Comparison of ENCODE assay signal across 8 cellular contexts in the genomic region with DNA sequence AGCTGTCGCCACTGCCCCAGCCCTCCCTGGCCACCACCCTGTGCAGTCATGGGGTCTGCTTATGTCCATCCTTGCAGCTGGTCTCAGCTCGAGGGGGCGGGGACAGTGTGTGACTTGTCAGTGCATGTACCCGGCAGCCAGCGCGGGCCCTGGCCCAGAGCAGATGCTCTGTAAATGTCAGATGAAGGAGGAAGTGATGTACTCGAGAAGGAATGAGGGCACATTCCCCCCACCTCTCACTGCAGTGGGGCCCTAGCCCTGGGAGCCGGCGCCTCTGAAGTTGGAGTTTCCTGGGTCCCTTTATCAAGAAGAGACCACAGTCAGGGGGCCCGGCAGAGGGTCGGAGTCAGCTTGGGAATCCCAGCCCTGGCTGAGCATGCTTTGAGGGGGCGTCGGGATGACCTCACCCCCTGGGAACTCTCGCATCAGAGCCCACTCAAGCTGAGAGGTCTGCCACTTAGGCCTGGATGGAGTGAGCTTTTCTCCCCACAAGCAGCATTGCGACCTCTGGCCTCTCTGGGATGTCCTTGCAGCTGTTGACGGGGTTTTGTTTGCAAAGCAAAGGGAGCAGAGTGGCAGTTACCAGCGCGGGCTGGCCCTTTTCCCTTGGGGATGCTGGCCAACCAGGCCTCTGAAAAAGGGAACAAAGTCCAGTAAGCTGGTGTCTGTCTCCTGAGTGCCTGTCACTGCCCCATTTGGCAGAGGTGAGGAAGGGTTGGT. TPM values are rescaled to one million over a fixed set of nuclear protein-coding genes. Genes with fewer than 3 reads are reported as not detected.
DNase-seq lines count a peak whose midpoint lies in the region; ATAC-seq and TF ChIP-seq lines count a peak whose summit lies in the region.

No MANE protein-coding gene starts in this region.

- H3K9ac ChIP-seq in mucosa of rectum (ENCODE audit: low read depth in 1 of 2, low read length in 2 of 2) = peak overlapping the region; percentile 44 to 56

- no peaks in the 10 kb centered on the region for H3K36me3 Mint-ChIP-seq in activated CD4-positive, alpha-beta T cell treated with anti-CD3 and anti-CD28 coated beads for 36 hours (ENCODE audit: low read depth)

- DNase-seq in DMS53 treated with DMSO at 0.1 percent for 48 hours (lab: John Stamatoyannopoulos, UW; ENCODE audit: unreplicated experiment) = peak; percentile 93
- DNase-seq in Panc1 (ENCODE audit: low read depth, low spot score) = no peak
- DNase-seq in epithelial cell of esophagus (ENCODE audit: low read depth) = peak; percentile 80
- peak; percentile 94 for DNase-seq in aorta
- no peak for DNase-seq in NOMO-1 treated with dmso at 0.1 percent for 144 hours (lab: John Stamatoyannopoulos, UW; ENCODE audit: unreplicated experiment)
- no peak for DNase-seq in activated CD4-positive, alpha-beta T cell treated with anti-CD3 and anti-CD28 coated beads for 36 hours

- no peak overlapping the region for H3K4me3 Mint-ChIP-seq in activated CD4-positive, alpha-beta T cell treated with anti-CD3 and anti-CD28 coated beads for 36 hours

- H3K36me3 ChIP-seq in Panc1 (ENCODE audit: control insufficient read depth, insufficient read depth, low read length) (no peaks in the 10 kb centered on the region), mucosa of rectum (ENCODE audit: control insufficient read depth in 2 of 2, insufficient read depth in 2 of 2, low read length in 2 of 2) (peaks cover 3% of the 10 kb centered on the region in 2 donors), aorta (ENCODE audit: control insufficient read depth in 1 of 2, insufficient read depth in 2 of 2, low read length in 1 of 2) (no peaks in the 10 kb centered on the region)

- H3K4me1 ChIP-seq in Panc1 (ENCODE audit: control insufficient read depth, insufficient read depth, low read length) (peaks cover 7% of the 10 kb centered on the region), mucosa of rectum (ENCODE audit: control insufficient read depth in 2 of 2, insufficient read depth in 2 of 2, low read length in 2 of 2) (peaks cover 30 to 32% of the 10 kb centered on the region in 2 donors), aorta (ENCODE audit: control insufficient read depth in 1 of 2, insufficient read depth in 2 of 2, low read length in 2 of 2) (no peaks in the 10 kb centered on the region)

- in situ Hi-C loops in Panc1 (cut with HindIII; ENCODE audit: low pct_unique_long_range_greater_than_20kb, low sequenced_read_pairs) = no loop called here

- BruUV-seq in Panc1 (replicated peaks; lab: Mats Ljungman, UMichigan) = no TSS peak

- H3K27ac ChIP-seq in Panc1 (ENCODE audit: low read length) = no peak overlapping the region
- H3K27ac ChIP-seq in mucosa of rectum (ENCODE audit: low read depth in 2 of 2, low read length in 2 of 2) = peak overlapping the region; percentile 86 to 87
- H3K27ac ChIP-seq in aorta (ENCODE audit: low read depth in 1 of 2, low read length in 2 of 2) = peak overlapping the region in 1 of 2 donors; percentile 61

- H3K4me1 Mint-ChIP-seq in activated CD4-positive, alpha-beta T cell treated with anti-CD3 and anti-CD28 coated beads for 36 hours = no peaks in the 10 kb centered on the region

- no peak overlapping the region for H3K27ac Mint-ChIP-seq in activated CD4-positive, alpha-beta T cell treated with anti-CD3 and anti-CD28 coated beads for 36 hours

- H3K27me3 ChIP-seq in Panc1 (ENCODE audit: control insufficient read depth, insufficient read depth, low read length) (no peaks in the 10 kb centered on the region), mucosa of rectum (ENCODE audit: control insufficient read depth in 2 of 2, insufficient read depth in 2 of 2, low read length in 2 of 2) (no peaks in the 10 kb centered on the region), aorta (ENCODE audit: control insufficient read depth in 1 of 2, insufficient read depth in 2 of 2, low read length in 1 of 2) (no peaks in the 10 kb centered on the region)

- H3K27me3 Mint-ChIP-seq in activated CD4-positive, alpha-beta T cell treated with anti-CD3 and anti-CD28 coated beads for 36 hours = no peaks in the 10 kb centered on the region

- H3K4me3 ChIP-seq in Panc1 (ENCODE audit: low read depth in 2 of 2, low read length in 2 of 2) = no peak overlapping the region
- no peak overlapping the region for H3K4me3 ChIP-seq in epithelial cell of esophagus (ENCODE audit: low read length)
- no peak overlapping the region for H3K4me3 ChIP-seq in mucosa of rectum (ENCODE audit: low read length in 2 of 2)
- no peak overlapping the region for H3K4me3 ChIP-seq in aorta (ENCODE audit: low read length in 2 of 2)

- WGBS in aorta, 2 donors = 6% methylated on average over 18 of the region's 18 CpGs

- peak; percentile 62 for ATAC-seq in Panc1
- ATAC-seq in aorta (ENCODE audit: low FRiP score) = peak; percentile 86
- ATAC-seq in activated CD4-positive, alpha-beta T cell treated with anti-CD3 and anti-CD28 coated beads for 36 hours = no peak
- no peak for ATAC-seq in GM18873 (IDR thresholded peaks at IDR 0.05; ENCODE audit: low FRiP score, unreplicated experiment)

- CTCF ChIA-PET in Panc1 (lab: Charles Lee) = no interaction called here
- CTCF ChIA-PET in activated CD4-positive, alpha-beta T cell treated with anti-CD3 and anti-CD28 coated beads for 36 hours (lab: Charles Lee) = interaction anchor here (0.5 kb wide), 1 partner anchor 37 kb away, joined by 4 read pairs; no protein-coding TSS in a partner anchor

- H3K9me3 ChIP-seq in Panc1 (ENCODE audit: control insufficient read depth, insufficient read depth, low read depth, low read length) = no peaks in the 10 kb centered on the region
- H3K9me3 ChIP-seq in mucosa of rectum (ENCODE audit: control insufficient read depth in 2 of 2, low read length in 2 of 2) = peaks cover 0 to 4% of the 10 kb centered on the region in 2 donors
- no peaks in the 10 kb centered on the region for H3K9me3 ChIP-seq in aorta (ENCODE audit: control insufficient read depth, low read length)

- POLR2A ChIA-PET in Panc1 (lab: Charles Lee) = interaction anchor here (0.7 kb wide), 1 partner anchor 1080 kb away, joined by 4 read pairs; no protein-coding TSS in a partner anchor
- POLR2A ChIA-PET in activated CD4-positive, alpha-beta T cell treated with anti-CD3 and anti-CD28 coated beads for 36 hours (lab: Charles Lee) = no interaction called here

- intact Hi-C loops in Panc1 (cut with micrococcal nuclease; ENCODE audit: unreplicated experiment) = no loop called here
- intact Hi-C loops in aorta (cut with DNase I) = loop anchor here in 1 of 2 donors (10.0 kb wide), 1 partner anchor 185 kb away; no protein-coding TSS in a partner anchor
- intact Hi-C loops in activated CD4-positive, alpha-beta T cell treated with anti-CD3 and anti-CD28 coated beads for 36 hours (cut with DNase I, micrococcal nuclease) = no loop called here

- no peak for TF ChIP-seq CTCF in Panc1 (IDR thresholded peaks at IDR 0.05)
- TF ChIP-seq CTCF in epithelial cell of esophagus (IDR thresholded peaks at IDR 0.05; ENCODE audit: insufficient read depth, low read depth, low read length, missing control alignments) = no peak

- peaks cover 6% of the 10 kb centered on the region for H3K9me3 Mint-ChIP-seq in activated CD4-positive, alpha-beta T cell treated with anti-CD3 and anti-CD28 coated beads for 36 hours (ENCODE audit: low read depth)

RNA-seq across cellular contexts. Expression of a gene that starts 19.0 kb away (rescaled TPM):
- total RNA-seq in Panc1 (2021; ENCODE audit: unreplicated experiment) = 5.3 TPM
- 4.5 TPM for polyA plus RNA-seq in Panc1 (2012; ENCODE audit: insufficient read length)
- 10 to 100 TPM; 46.1 to 65.8 TPM for total RNA-seq in aorta
- polyA plus RNA-seq in aorta = 1 to 10 TPM; 1.9 to 3.5 TPM
- under 1 TPM; 0.16 to 0.19 TPM for total RNA-seq in activated CD4-positive, alpha-beta T cell treated with anti-CD3 and anti-CD28 coated beads for 36 hours

Comparison
In these comparisons a context has a peak if more than half of its experiments do, and no peak if none do; other contexts are left out.
1. DNase-seq: peak in DMS53 treated with DMSO at 0.1 percent for 48 hours (single experiment), epithelial cell of esophagus (single experiment) and aorta (2 of 2); none in Panc1 (single experiment), NOMO-1 treated with dmso at 0.1 percent for 144 hours (single experiment) and activated CD4-positive, alpha-beta T cell treated with anti-CD3 and anti-CD28 coated beads for 36 hours (single experiment).
2. ATAC-seq: peak in Panc1 (single experiment) and aorta (single experiment); none in activated CD4-positive, alpha-beta T cell treated with anti-CD3 and anti-CD28 coated beads for 36 hours (single experiment) and GM18873 (single experiment).